19 cellular contexts compared by ENCODE assay signal in genomic region chr13:27334774-27335490, GRCh38.
DNase-seq lines count a peak whose midpoint lies in the region; ATAC-seq and TF ChIP-seq lines count a peak whose summit lies in the region.
"Had no signal": no experiment of that assay in that cellular context is flagged by ENCODE, and none has a peak within 500 bp of the region (broad histone marks: within the 10 kb centered on the region; RNA-seq: fewer than 3 reads in every experiment).

No MANE protein-coding gene starts in this region.

- no peaks in the 10 kb centered on the region for H3K36me3 ChIP-seq in HEK293 (ENCODE audit: control insufficient read depth in 2 of 2, insufficient read depth in 1 of 2, low read length in 2 of 2)
- no peaks in the 10 kb centered on the region for H3K36me3 ChIP-seq in SJCRH30
- H3K36me3 ChIP-seq: adrenal gland, BLaER1 had no signal

- H3K27me3 ChIP-seq in SJCRH30: peaks cover 22% of the 10 kb centered on the region; the same call in 1 of the 2 replicates
- H3K27me3 ChIP-seq: adrenal gland, BLaER1 had no signal

- CTCF ChIA-PET in HEK293 (lab: Yijun Ruan, JAX): interaction anchor here (0.6 to 1.0 kb wide), 5 partner anchors 12 to 250 kb away, joined by 3 read pairs; no protein-coding TSS in a partner anchor

- H3K4me1 ChIP-seq in HEK293 (ENCODE audit: control insufficient read depth, insufficient read depth, low read length): no peaks in the 10 kb centered on the region
- no peaks in the 10 kb centered on the region; the same call in 1 of the 2 replicates for H3K4me1 ChIP-seq in SJCRH30
- H3K4me1 ChIP-seq: adrenal gland, BLaER1 had no signal

- POLR2A ChIA-PET in HEK293 (lab: Yijun Ruan, JAX): interaction anchor here (0.5 kb wide), 1 partner anchor 91 kb away, joined by 7 read pairs; no protein-coding TSS in a partner anchor

- H3K9me3 ChIP-seq in HEK293 (ENCODE audit: control insufficient read depth, insufficient read depth, low read depth, low read length) (no peaks in the 10 kb centered on the region), SJCRH30 (replicated peaks) (no peaks in the 10 kb centered on the region)
- H3K9me3 ChIP-seq: adrenal gland, BLaER1 had no signal

- no peak for TF ChIP-seq CTCF in HEK293 (tag by site-specific recombination; IDR thresholded peaks at IDR 0.05)

- H3K4me3 ChIP-seq in HEK293 (ENCODE audit: low read depth, low read length) (no peak overlapping the region), SJCRH30 (no peak overlapping the region)
- H3K4me3 ChIP-seq: adrenal gland, BLaER1, lung had no signal

- H3K27ac ChIP-seq in HEK293 (ENCODE audit: extremely low read depth, low read depth, low read length): no peak overlapping the region
- H3K27ac ChIP-seq in SJCRH30: no peak overlapping the region
- H3K27ac ChIP-seq: adrenal gland, BLaER1 had no signal

- in situ Hi-C loops in KBM-7 (cut with MboI; ENCODE audit: low pct_unique_long_range_greater_than_20kb, low sequenced_read_pairs): no loop called here

- intact Hi-C loops in head of caudate nucleus (cut with DNase I): no loop called here

- peak; percentile 71 for DNase-seq in NCI-H1694 treated with DMSO at 0.1 percent for 48 hours (lab: John Stamatoyannopoulos, UW)
- peak; percentile 19 to 48 for DNase-seq in SJCRH30
- peak in 27 of 42 donors; percentile 14 to 81 (median 46) for DNase-seq in head of caudate nucleus
- DNase-seq in KBM-7: no peak
- no peak for DNase-seq in A172 (ENCODE audit: low spot score)
- DNase-seq: activated CD4-positive, CD25-positive, alpha-beta regulatory T cell; adrenal gland; cerebellar nuclear complex; DMS79; immature natural killer cell; naive thymus-derived CD4-positive, alpha-beta T cell; NCI-H1048; posterior cingulate gyrus; stimulated activated naive CD8-positive, alpha-beta T cell treated with anti-CD3 and anti-CD28 coated beads, Interleukin-15, Interleukin-2, amounts not matched to agents 100 U/mL and 50 U/mL, for 24 hours; trophoblast cell had no signal

- no peak for ATAC-seq in HG03342 (IDR thresholded peaks at IDR 0.05; ENCODE audit: unreplicated experiment)
- ATAC-seq: naive thymus-derived CD4-positive, alpha-beta T cell; stimulated activated naive CD8-positive, alpha-beta T cell treated with anti-CD3 and anti-CD28 coated beads, Interleukin-15, Interleukin-2, amounts not matched to agents 100 U/mL and 50 U/mL, for 24 hours had no signal

TF ChIP-seq in HEK293, 187 proteins besides CTCF, POLR2A, EP300 and RAD21:
- no peak for TF ChIP-seq ZNF561 (tag by site-specific recombination; IDR thresholded peaks at IDR 0.05; ENCODE audit: borderline replicate concordance)
- no peak for TF ChIP-seq ZNF10 (tag by site-specific recombination; IDR thresholded peaks at IDR 0.05)
- no peak for TF ChIP-seq ZNF624 (tag by site-specific recombination; IDR thresholded peaks at IDR 0.05)
- peak; percentile 10; the same call in 1 of the 2 replicates for TF ChIP-seq PRDM1 (tag by site-specific recombination; IDR thresholded peaks at IDR 0.05)
- no peak for TF ChIP-seq ZNF23 (tag by site-specific recombination; IDR thresholded peaks at IDR 0.05; ENCODE audit: borderline replicate concordance)
- TF ChIP-seq SCRT2 (tag by site-specific recombination; IDR thresholded peaks at IDR 0.05): peak; percentile 89
- no peak for TF ChIP-seq ZNF639 (tag by site-specific recombination; IDR thresholded peaks at IDR 0.05)
- no peak for TF ChIP-seq EGR2 (tag by site-specific recombination; IDR thresholded peaks at IDR 0.05; ENCODE audit: low read depth)
- TF ChIP-seq ZNF112 (tag by site-specific recombination; IDR thresholded peaks at IDR 0.05): no peak
- TF ChIP-seq SCRT1 (tag by site-specific recombination; IDR thresholded peaks at IDR 0.05; ENCODE audit: borderline replicate concordance): peak; percentile 86; the same call in 1 of the 2 replicates
- no peak for TF ChIP-seq GLI4 (tag by site-specific recombination; IDR thresholded peaks at IDR 0.05)
- no peak for TF ChIP-seq ZBTB21 (tag by site-specific recombination; IDR thresholded peaks at IDR 0.05)
- TF ChIP-seq ZNF211 (tag by site-specific recombination; IDR thresholded peaks at IDR 0.05; ENCODE audit: low read depth): no peak
- TF ChIP-seq ZNF155 (tag by site-specific recombination; IDR thresholded peaks at IDR 0.05): no peak
- TF ChIP-seq, protein P1, sequence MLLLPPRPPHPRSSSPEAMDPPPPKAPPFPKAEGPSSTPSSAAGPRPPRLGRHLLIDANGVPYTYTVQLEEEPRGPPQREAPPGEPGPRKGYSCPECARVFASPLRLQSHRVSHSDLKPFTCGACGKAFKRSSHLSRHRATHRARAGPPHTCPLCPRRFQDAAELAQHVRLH (tag by site-specific recombination; IDR thresholded peaks at IDR 0.05): no peak
- no peak for TF ChIP-seq KLF8 (tag by site-specific recombination; IDR thresholded peaks at IDR 0.05)
- TF ChIP-seq ZNF169 (tag by site-specific recombination; IDR thresholded peaks at IDR 0.05): no peak
- no peak for TF ChIP-seq ZNF76 (tag by site-specific recombination; IDR thresholded peaks at IDR 0.05; ENCODE audit: borderline replicate concordance, low read depth)
- TF ChIP-seq WT1 (tag by site-specific recombination; IDR thresholded peaks at IDR 0.05): no peak
- no peak for TF ChIP-seq TRIM28 (IDR thresholded peaks at IDR 0.05; ENCODE audit: borderline replicate concordance, low read length)
- no peak for TF ChIP-seq ZBTB49 (tag by site-specific recombination; IDR thresholded peaks at IDR 0.05; ENCODE audit: low read depth)
- TF ChIP-seq HOXD13 (CRISPR knock-in tag; IDR thresholded peaks at IDR 0.05; ENCODE audit: borderline replicate concordance): no peak
- TF ChIP-seq ATF2 (tag by site-specific recombination; IDR thresholded peaks at IDR 0.05; ENCODE audit: low read depth): no peak
- TF ChIP-seq GFI1B (tag by site-specific recombination; IDR thresholded peaks at IDR 0.05): no peak
- TF ChIP-seq ZNF776 (tag by site-specific recombination; IDR thresholded peaks at IDR 0.05; ENCODE audit: borderline replicate concordance): no peak

Comparison
In these comparisons a context has a peak if more than half of its experiments do, and no peak if none do; other contexts are left out.
1. DNase-seq: peak in NCI-H1694 treated with DMSO at 0.1 percent for 48 hours (single experiment), SJCRH30 (2 of 2) and head of caudate nucleus (27 of 42); none in KBM-7 (single experiment) and A172 (single experiment).